Comparison of ENCODE assay signal across 10 cellular contexts in genomic region chr2:179460530-179460929, GRCh38.
DNase-seq lines count a peak whose midpoint lies in the region; ATAC-seq, FAIRE-seq and TF ChIP-seq lines count a peak whose summit lies in the region.
"Had no signal": no experiment of that assay in that cellular context is flagged by ENCODE, and none has a peak within 500 bp of the region (broad histone marks: within the 10 kb centered on the region; RNA-seq: fewer than 3 reads in every experiment).

No MANE protein-coding gene starts in this region.

- no TSS peak for BruUV-seq in HepG2 (replicated peaks; lab: Mats Ljungman, UMichigan)

- no peak for FAIRE-seq in HepG2 (lab: Jason Lieb, UNC)
- FAIRE-seq in small intestine (lab: Jason Lieb, UNC) = no peak

- no peaks in the 10 kb centered on the region for H4K20me1 ChIP-seq in HepG2 (ENCODE audit: insufficient read depth, low read length)

- TF ChIP-seq POLR2A in HepG2 (IDR thresholded peaks at IDR 0.05; ENCODE audit: insufficient read depth in 1 of 2, low read depth in 2 of 2, low read length in 2 of 2) = no peak

- CTCF ChIA-PET in HepG2 (lab: Yijun Ruan, JAX; ENCODE audit: low intra/inter-chr PET ratio, low total read pairs) = no interaction called here

- H3K4me2 ChIP-seq in HepG2 (ENCODE audit: low read depth, low read length) = no peak overlapping the region

- H3K4me1 ChIP-seq in HepG2 (ENCODE audit: insufficient read depth, low read length) = peaks cover 7% of the 10 kb centered on the region; the same call in 1 of the 2 replicates
- H3K4me1 ChIP-seq in small intestine (ENCODE audit: control insufficient read depth in 2 of 2, insufficient read depth in 1 of 2, low read depth in 1 of 2, low read length in 1 of 2) = no peaks in the 10 kb centered on the region
- no peaks in the 10 kb centered on the region for H3K4me1 ChIP-seq in effector memory CD4-positive, alpha-beta T cell (ENCODE audit: control insufficient read depth, insufficient read depth, low read length, poor library complexity, severe bottlenecking)

- H3K36me3 ChIP-seq in HepG2 (replicated peaks in 1 of 2; ENCODE audit: control insufficient read depth in 1 of 2, insufficient read depth in 2 of 2, low read length in 2 of 2) = no peaks in the 10 kb centered on the region
- no peaks in the 10 kb centered on the region for H3K36me3 ChIP-seq in small intestine (ENCODE audit: control insufficient read depth in 2 of 2, insufficient read depth in 2 of 2, low read length in 2 of 2)
- H3K36me3 ChIP-seq in effector memory CD4-positive, alpha-beta T cell (ENCODE audit: control insufficient read depth, insufficient read depth, low read length) = no peaks in the 10 kb centered on the region

- 0 out of 4 replicates have a peak, but pooled peaks of 1 of the 2 experiments have one; percentile 6 for TF ChIP-seq EP300 in HepG2 (IDR thresholded peaks at IDR 0.05; ENCODE audit: low read depth in 2 of 2, low read length in 2 of 2)
- TF ChIP-seq EP300 in HepG2 (CRISPR knock-in tag; IDR thresholded peaks at IDR 0.05; ENCODE audit: borderline replicate concordance) = no peak

- peak; percentile 69; the same call in 2 of the 3 replicates for ATAC-seq in HepG2
- no peak for ATAC-seq in GM18870 (IDR thresholded peaks at IDR 0.05; ENCODE audit: unreplicated experiment)
- ATAC-seq: effector memory CD8-positive, alpha-beta T cell had no signal

- POLR2A ChIA-PET in HepG2 (lab: Yijun Ruan, JAX) = no interaction called here

- no peaks in the 10 kb centered on the region for H3K79me2 ChIP-seq in HepG2 (ENCODE audit: insufficient read depth, low read length)

- H3K9me3 ChIP-seq in HepG2 (ENCODE audit: low read length) (no peaks in the 10 kb centered on the region; the same call in 1 of the 2 replicates), small intestine (ENCODE audit: control insufficient read depth, low read depth) (no peaks in the 10 kb centered on the region)
- no peaks in the 10 kb centered on the region for H3K9me3 ChIP-seq in effector memory CD4-positive, alpha-beta T cell (ENCODE audit: control insufficient read depth, low read length)

- H3K27ac ChIP-seq in angular gyrus (ENCODE audit: low read depth, low read length) = peak overlapping the region; percentile 72
- H3K27ac ChIP-seq in HepG2 (ENCODE audit: extremely low read length, insufficient read depth, low read length) = no peak overlapping the region
- no peak overlapping the region for H3K27ac ChIP-seq in small intestine (ENCODE audit: low read depth in 1 of 2, low read length in 1 of 2)
- H3K27ac ChIP-seq in effector memory CD4-positive, alpha-beta T cell (ENCODE audit: insufficient read depth, low read length, poor library complexity, severe bottlenecking) = no peak overlapping the region

- no peak overlapping the region for H2AFZ ChIP-seq in HepG2 (ENCODE audit: low read length)

- TF ChIP-seq RAD21 in HepG2 (CRISPR knock-in tag; IDR thresholded peaks at IDR 0.05) = no peak

- no peak overlapping the region for H3K4me3 ChIP-seq in HepG2 (replicated peaks in 1 of 3; ENCODE audit: insufficient read depth in 1 of 3, low read depth in 2 of 3, low read length in 3 of 3)
- H3K4me3 ChIP-seq in small intestine (ENCODE audit: low read depth in 1 of 2, low read length in 2 of 2) = no peak overlapping the region
- H3K4me3 ChIP-seq in effector memory CD4-positive, alpha-beta T cell (ENCODE audit: insufficient read depth, low read depth, low read length, poor library complexity, severe bottlenecking) = no peak overlapping the region

- TF ChIP-seq CTCF in HepG2 (CRISPR knock-in tag; IDR thresholded peaks at IDR 0.05) = no peak

- 22% methylated on average over 3 of the region's 3 CpGs for WGBS in HepG2 (ENCODE audit: low lambda C conversion rate)
- 26 to 50% (median 38%) methylated on average over 3 of the region's 3 CpGs for WGBS in small intestine, 3 donors

- DNase-seq in AG08395 (ENCODE audit: low spot score) = peak; percentile 75
- peak; percentile 75 for DNase-seq in HK-2 (ENCODE audit: unreplicated experiment)
- peak; percentile 58 for DNase-seq in HepG2 (ENCODE audit: low spot score)
- no peak for DNase-seq in small intestine
- no peak for DNase-seq in effector memory CD4-positive, alpha-beta T cell
- DNase-seq in central memory CD4-positive, alpha-beta T cell = no peak
- DNase-seq: effector memory CD8-positive, alpha-beta T cell; stimulated activated naive CD4-positive, alpha-beta T cell had no signal

- intact Hi-C loops in HepG2 (cut with micrococcal nuclease; ENCODE audit: unreplicated experiment) = no loop called here

- in situ Hi-C loops in HepG2 (cut with HindIII; ENCODE audit: extremely low pct_ligation_motif_present, low pct_unique_long_range_greater_than_20kb) = no loop called here

- no peaks in the 10 kb centered on the region for H3K27me3 ChIP-seq in HepG2 (ENCODE audit: control insufficient read depth in 1 of 2, insufficient read depth in 2 of 2, low read length in 2 of 2)
- no peaks in the 10 kb centered on the region for H3K27me3 ChIP-seq in small intestine (ENCODE audit: control insufficient read depth in 2 of 2, insufficient read depth in 2 of 2, low read length in 2 of 2)
- no peaks in the 10 kb centered on the region for H3K27me3 ChIP-seq in effector memory CD4-positive, alpha-beta T cell (replicated peaks; ENCODE audit: control insufficient read depth, insufficient read depth, low read length, poor library complexity, severe bottlenecking)

- no peak overlapping the region for H3K9ac ChIP-seq in HepG2 (ENCODE audit: insufficient read depth, low read depth, low read length)

TF ChIP-seq in HepG2, 621 proteins besides CTCF, POLR2A, EP300 and RAD21 (continues in another document):
- TF ChIP-seq XRCC5 (optimal IDR thresholded peaks at IDR 0.05; ENCODE audit: low read length) (no peak), ZNF318 (CRISPR knock-in tag; IDR thresholded peaks at IDR 0.05) (no peak), ATF3 (CRISPR knock-in tag; IDR thresholded peaks at IDR 0.05) (peak; percentile 63; the same call in 1 of the 2 replicates), ZNF704 (CRISPR knock-in tag; IDR thresholded peaks at IDR 0.05; ENCODE audit: borderline replicate concordance) (no peak)

Comparison
In these comparisons a context has a peak if more than half of its experiments do, and no peak if none do; other contexts are left out.
1. DNase-seq: peak in AG08395 (single experiment), HK-2 (single experiment) and HepG2 (single experiment); none in small intestine (single experiment), effector memory CD4-positive, alpha-beta T cell (0 of 3) and central memory CD4-positive, alpha-beta T cell (single experiment).